Comparison of ENCODE assay signal across 8 cellular contexts in genomic region chr4:82905205-82905604, GRCh38. TPM values are rescaled to one million over a fixed set of nuclear protein-coding genes. Genes with fewer than 3 reads are reported as not detected.
DNase-seq lines count a peak whose midpoint lies in the region; ATAC-seq lines count a peak whose summit lies in the region.

No MANE protein-coding gene starts in this region.

- H3K27me3 ChIP-seq in neuronal stem cell (ENCODE audit: control insufficient read depth in 3 of 3, insufficient read depth in 3 of 3, low read depth in 1 of 3, low read length in 3 of 3), result no peaks in the 10 kb centered on the region

- H3K36me3 ChIP-seq in neuronal stem cell (replicated peaks in 1 of 2; ENCODE audit: control insufficient read depth in 2 of 2, insufficient read depth in 2 of 2, low read length in 2 of 2), result peaks cover 4 to 65% of the 10 kb centered on the region in 2 donors

- H2BK15ac ChIP-seq in neuronal stem cell (ENCODE audit: low read length), result no peak overlapping the region

- peak overlapping the region; percentile 70 for H3K4me3 Mint-ChIP-seq in T-helper 17 cell

- no peak overlapping the region for H3K27ac Mint-ChIP-seq in T-helper 17 cell

- no peaks in the 10 kb centered on the region for H3K36me3 Mint-ChIP-seq in T-helper 17 cell (ENCODE audit: low read depth)

- H3K27ac ChIP-seq in neuronal stem cell (replicated peaks; ENCODE audit: low read length), result no peak overlapping the region

- H2AK5ac ChIP-seq in neuronal stem cell (ENCODE audit: low read depth, low read length), result no peak overlapping the region

- no peak overlapping the region for H3K9ac ChIP-seq in neuronal stem cell (ENCODE audit: low read depth, low read length, poor library complexity)

- H2AFZ ChIP-seq in neuronal stem cell (ENCODE audit: low read length), result no peak overlapping the region

- no peak overlapping the region for H2BK12ac ChIP-seq in neuronal stem cell (ENCODE audit: low read length)

- no peak overlapping the region for H4K8ac ChIP-seq in neuronal stem cell (ENCODE audit: low read depth, low read length)

- peaks cover 5% of the 10 kb centered on the region for H3K4me1 Mint-ChIP-seq in T-helper 17 cell

- no peak overlapping the region for H3K23ac ChIP-seq in neuronal stem cell (ENCODE audit: low read depth, low read length, poor library complexity)

- H3K4me3 ChIP-seq in neuronal stem cell (ENCODE audit: low read length in 2 of 2), result no peak overlapping the region

- H3K9me3 ChIP-seq in T-helper 17 cell (ENCODE audit: control insufficient read depth, low read length, poor library complexity, severe bottlenecking) (no peaks in the 10 kb centered on the region), neuronal stem cell (replicated peaks in 1 of 2; ENCODE audit: control insufficient read depth in 2 of 2, insufficient read depth in 1 of 2, low read depth in 1 of 2, low read length in 2 of 2) (no peaks in the 10 kb centered on the region)

- H3K4ac ChIP-seq in neuronal stem cell (ENCODE audit: low read length), result no peak overlapping the region

- no peak overlapping the region for H3K4me2 ChIP-seq in neuronal stem cell (ENCODE audit: insufficient read depth, low read length, poor library complexity, severe bottlenecking)

- peak; percentile 43 for DNase-seq in stimulated activated naive CD4-positive, alpha-beta T cell treated with Interleukin-2 at 50 U/mL for 16 hours (lab: John Stamatoyannopoulos, UW)
- DNase-seq in stimulated activated naive CD4-positive, alpha-beta T cell (lab: John Stamatoyannopoulos, UW), result no peak
- DNase-seq in T-helper 17 cell (no peak), lung microvascular endothelial cell (ENCODE audit: low read depth in 2 of 2) (peak; percentile 55 to 75), neuronal stem cell (ENCODE audit: low spot score) (no peak), dedifferentiated amniotic fluid mesenchymal stem cell (ENCODE audit: extremely low spot score) (no peak), NCI-H748 treated with DMSO at 0.1 percent for 48 hours (lab: John Stamatoyannopoulos, UW) (no peak)

- H3K14ac ChIP-seq in neuronal stem cell (ENCODE audit: low read length), result no peak overlapping the region

- no peak overlapping the region for H3K18ac ChIP-seq in neuronal stem cell (ENCODE audit: low read length)

- H3K79me1 ChIP-seq in neuronal stem cell (ENCODE audit: low read depth, low read length), result no peaks in the 10 kb centered on the region

- peak; percentile 62 for ATAC-seq in HG03064 (IDR thresholded peaks at IDR 0.05; ENCODE audit: low read depth, unreplicated experiment)
- no peak for ATAC-seq in T-helper 17 cell

- H4K91ac ChIP-seq in neuronal stem cell (ENCODE audit: low read depth, low read length, poor library complexity), result no peak overlapping the region

- WGBS in neuronal stem cell (ENCODE audit: extremely low coverage in 2 of 2, insufficient read length in 2 of 2, insufficient replicate concordance in 1 of 2), 2 donors, result no CpG with 5 or more reads among the region's 2 CpGs

- no peaks in the 10 kb centered on the region for H3K27me3 Mint-ChIP-seq in T-helper 17 cell

- H2BK120ac ChIP-seq in neuronal stem cell (ENCODE audit: low read depth, low read length), result no peak overlapping the region

- H2BK5ac ChIP-seq in neuronal stem cell (ENCODE audit: low read length), result no peak overlapping the region

- no peaks in the 10 kb centered on the region for H3K4me1 ChIP-seq in neuronal stem cell (ENCODE audit: control insufficient read depth in 2 of 2, insufficient read depth in 1 of 2, low read depth in 1 of 2, low read length in 2 of 2)

RNA-seq across cellular contexts. Expression of gene THAP9, which starts 4.7 kb away (rescaled TPM):
- total RNA-seq in T-helper 17 cell, result 1 to 10 TPM; 3.5 to 4.9 TPM
- 4.8 and 5.8 TPM in 2 replicates for total RNA-seq in lung microvascular endothelial cell
- 11.1 TPM for polyA plus RNA-seq in neuronal stem cell (2013, experiment 1 of 2)
- 11.5 TPM for polyA plus RNA-seq in neuronal stem cell (2013, experiment 2 of 2)

RNA-seq across cellular contexts. Expression of gene SEC31A, which starts 14.3 kb away (rescaled TPM):
- total RNA-seq in T-helper 17 cell (100 to 1,000 TPM; 141 to 160 TPM), lung microvascular endothelial cell (149 and 166 TPM in 2 replicates)
- 105 TPM for polyA plus RNA-seq in neuronal stem cell (2013, experiment 1 of 2)
- polyA plus RNA-seq in neuronal stem cell (2013, experiment 2 of 2), result 107 TPM

Comparison
In these comparisons a context has a peak if more than half of its experiments do, and no peak if none do; other contexts are left out.
1. DNase-seq: peak in stimulated activated naive CD4-positive, alpha-beta T cell treated with Interleukin-2 at 50 U/mL for 16 hours (single experiment) and lung microvascular endothelial cell (2 of 2); none in stimulated activated naive CD4-positive, alpha-beta T cell (0 of 6), T-helper 17 cell (0 of 3), neuronal stem cell (single experiment), dedifferentiated amniotic fluid mesenchymal stem cell (single experiment) and NCI-H748 treated with DMSO at 0.1 percent for 48 hours (single experiment).